20 cellular contexts compared by ENCODE assay signal in the genomic region with DNA sequence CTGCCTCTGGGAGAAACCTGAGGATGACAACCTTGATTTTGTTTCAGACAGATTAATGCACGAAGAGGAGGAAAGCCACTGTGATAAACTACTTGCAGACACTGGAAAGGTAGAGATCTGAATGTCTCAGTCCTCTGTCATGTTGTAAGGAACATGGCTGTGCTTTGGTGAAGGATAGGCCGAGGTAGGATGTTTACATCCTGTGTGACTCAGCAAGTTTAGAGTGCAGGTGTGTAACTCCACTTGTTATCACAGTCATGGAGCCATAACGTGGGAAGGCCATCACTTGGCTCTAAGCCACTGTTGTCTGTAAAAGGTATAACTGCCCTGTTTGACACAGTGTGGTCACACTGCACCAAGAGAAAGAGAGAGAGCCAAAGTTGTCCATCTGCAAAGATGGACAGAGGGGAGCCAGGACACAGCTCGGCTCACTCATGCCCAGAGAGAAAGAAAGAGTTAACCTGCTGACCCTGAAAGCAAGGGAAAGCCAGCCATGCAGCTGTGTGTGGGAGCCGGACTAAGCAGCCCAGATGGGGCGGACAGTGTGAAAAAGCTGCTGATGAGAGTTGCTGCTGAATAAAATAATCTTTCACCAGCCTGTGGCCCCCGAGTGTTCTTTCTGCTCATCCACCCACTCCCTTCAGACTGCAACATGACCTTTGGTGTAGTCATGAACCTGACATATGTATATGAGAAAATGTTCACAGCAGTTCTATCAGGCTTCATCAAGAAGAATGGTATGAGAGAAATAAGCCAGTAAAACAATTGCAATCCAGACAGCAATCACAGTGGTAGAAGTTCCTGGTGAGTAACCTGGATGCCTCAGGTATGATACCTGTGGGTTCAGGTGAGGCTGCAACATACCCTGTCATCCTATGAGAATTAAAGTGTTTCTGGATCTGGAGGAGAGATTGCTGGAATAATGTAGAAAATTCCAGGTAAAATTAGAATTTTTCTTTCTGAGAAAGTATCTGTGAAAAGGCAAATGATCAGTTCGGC.
A peak's percentile ranks its signal among the peaks of the same experiment; 100 is the strongest.
DNase-seq lines count a peak whose midpoint lies in the region; ATAC-seq and TF ChIP-seq lines count a peak whose summit lies in the region.
"Had no signal": no experiment of that assay in that cellular context is flagged by ENCODE, and none has a peak within 500 bp of the region (broad histone marks: within the 10 kb centered on the region; RNA-seq: fewer than 3 reads in every experiment).

No MANE protein-coding gene starts in this region.

- H3K27me3 Mint-ChIP-seq in T-cell: peaks cover 0 to 5% of the 10 kb centered on the region in 2 donors

- CTCF ChIA-PET in T-cell (lab: Charles Lee): interaction anchor here in 1 of 2 donors (0.6 kb wide), 1 partner anchor 43 kb away, joined by 3 read pairs; no protein-coding TSS in a partner anchor

- H3K9me3 Mint-ChIP-seq in T-cell: no peaks in the 10 kb centered on the region
- H3K9me3 Mint-ChIP-seq: activated T-cell treated with anti-CD3 and anti-CD28 coated beads, Interleukin-2, amount 50 U/mL, for 4 hours had no signal

- TF ChIP-seq CTCF in fibroblast of mammary gland (conservative IDR thresholded peaks at IDR 0.05; ENCODE audit: control insufficient read depth, insufficient read depth, low read depth, low read length): no peak

- ATAC-seq in sciatic nerve (peak; percentile 42), Right ventricle myocardium superior (ENCODE audit: poor library complexity) (no peak), T-cell (replicated peaks in 1 of 4) (no peak), HG02885 (IDR thresholded peaks at IDR 0.05; ENCODE audit: poor library complexity, unreplicated experiment) (no peak)
- ATAC-seq: activated T-cell treated with anti-CD3 and anti-CD28 coated beads, Interleukin-2, amount 50 U/mL, for 4 hours had no signal

- H3K36me3 Mint-ChIP-seq in T-cell: no peaks in the 10 kb centered on the region

- intact Hi-C loops in sciatic nerve (cut with DNase I): no loop called here
- intact Hi-C loops in Right ventricle myocardium superior (cut with DNase I): no loop called here

- no peaks in the 10 kb centered on the region for H3K4me1 Mint-ChIP-seq in T-cell

- DNase-seq in NCI-H748 (lab: John Stamatoyannopoulos, UW; ENCODE audit: unreplicated experiment) (peak; percentile 55), NCI-H748 treated with DMSO at 0.1 percent for 48 hours (lab: John Stamatoyannopoulos, UW) (no peak), RPMI8226 (peak; percentile 18), fibroblast of mammary gland (ENCODE audit: low read depth) (peak; percentile 14), sciatic nerve (ENCODE audit: low spot score) (no peak), Right ventricle myocardium superior (no peak), T-cell (no peak)
- DNase-seq: ACHN; activated CD4-positive, CD25-positive, alpha-beta regulatory T cell treated with anti-CD3 and anti-CD28 coated beads, Interleukin-2, amount 50 U/mL, for 72 hours; activated CD8-positive, alpha-beta memory T cell treated with anti-CD3 and anti-CD28 coated beads for 24 hours; activated naive CD4-positive, alpha-beta T cell treated with Interleukin-2 at 50 U/mL for 16 hours; activated T-cell treated with anti-CD3 and anti-CD28 coated beads, Interleukin-2, amount 50 U/mL, for 4 hours; C1 segment of cervical spinal cord; effector CD8-positive, alpha-beta T cell; esophagus squamous epithelium; GF-D8; glutamatergic neuron; NCI-H146 had no signal

- no peak overlapping the region for H3K4me3 Mint-ChIP-seq in T-cell
- H3K4me3 Mint-ChIP-seq: activated T-cell treated with anti-CD3 and anti-CD28 coated beads, Interleukin-2, amount 50 U/mL, for 4 hours had no signal

- H3K4me3 ChIP-seq in fibroblast of mammary gland (ENCODE audit: control insufficient read depth, low read depth, low read length): no peak overlapping the region
- H3K4me3 ChIP-seq: esophagus squamous epithelium, thoracic aorta had no signal

- H3K27ac Mint-ChIP-seq in T-cell: no peak overlapping the region

- POLR2A ChIA-PET in T-cell (lab: Charles Lee): no interaction called here

Comparison
In these comparisons a context has a peak if more than half of its experiments do, and no peak if none do; other contexts are left out.
1. DNase-seq: peak in NCI-H748 (single experiment), RPMI8226 (single experiment) and fibroblast of mammary gland (single experiment); none in NCI-H748 treated with DMSO at 0.1 percent for 48 hours (single experiment), sciatic nerve (single experiment), Right ventricle myocardium superior (single experiment) and T-cell (0 of 34).